ENCODE assay signal across 1 cellular context in genomic region chr4:147772056-147772455, GRCh38.
TF ChIP-seq lines count a peak whose summit lies in the region.

No MANE protein-coding gene starts in this region.

TF ChIP-seq in WTC11, 78 proteins besides CTCF, POLR2A, EP300 and RAD21 (continued from another document):
- TF ChIP-seq PRDM15 (CRISPR knock-in tag; IDR thresholded peaks at IDR 0.05) (no peak), ZNF219 (CRISPR knock-in tag; IDR thresholded peaks at IDR 0.05; ENCODE audit: borderline replicate concordance) (no peak), NR1H2 (CRISPR knock-in tag; IDR thresholded peaks at IDR 0.05) (no peak), NR3C1 (CRISPR knock-in tag; conservative IDR thresholded peaks at IDR 0.05; ENCODE audit: low read depth) (no peak), CREB1 (CRISPR knock-in tag; IDR thresholded peaks at IDR 0.05) (no peak)
